1 cellular context compared by ENCODE assay signal in genomic region chr19:51391073-51391611, GRCh38.
TF ChIP-seq lines count a peak whose summit lies in the region.

No MANE protein-coding gene starts in this region.

TF ChIP-seq in GM23338, 12 proteins besides CTCF, POLR2A, EP300 and RAD21 (continued from another document):
- no peak for TF ChIP-seq REST (IDR thresholded peaks at IDR 0.05; ENCODE audit: unreplicated experiment)
- TF ChIP-seq, protein P1, sequence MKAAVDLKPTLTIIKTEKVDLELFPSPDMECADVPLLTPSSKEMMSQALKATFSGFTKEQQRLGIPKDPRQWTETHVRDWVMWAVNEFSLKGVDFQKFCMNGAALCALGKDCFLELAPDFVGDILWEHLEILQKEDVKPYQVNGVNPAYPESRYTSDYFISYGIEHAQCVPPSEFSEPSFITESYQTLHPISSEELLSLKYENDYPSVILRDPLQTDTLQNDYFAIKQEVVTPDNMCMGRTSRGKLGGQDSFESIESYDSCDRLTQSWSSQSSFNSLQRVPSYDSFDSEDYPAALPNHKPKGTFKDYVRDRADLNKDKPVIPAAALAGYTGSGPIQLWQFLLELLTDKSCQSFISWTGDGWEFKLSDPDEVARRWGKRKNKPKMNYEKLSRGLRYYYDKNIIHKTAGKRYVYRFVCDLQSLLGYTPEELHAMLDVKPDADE (IDR thresholded peaks at IDR 0.05), result no peak
- TF ChIP-seq EZH2phosphoT487 (IDR thresholded peaks at IDR 0.05; ENCODE audit: unreplicated experiment), result no peak
- TF ChIP-seq NANOG (IDR thresholded peaks at IDR 0.05; ENCODE audit: borderline replicate concordance), result no peak
- no peak for TF ChIP-seq ZNF462 (CRISPR knock-in tag; IDR thresholded peaks at IDR 0.05)
- TF ChIP-seq ZNF114 (CRISPR knock-in tag; IDR thresholded peaks at IDR 0.05), result no peak
- TF ChIP-seq ZNF331 (CRISPR knock-in tag; IDR thresholded peaks at IDR 0.05; ENCODE audit: low read depth), result no peak
- TF ChIP-seq POLR2AphosphoS5 (IDR thresholded peaks at IDR 0.05; ENCODE audit: low read depth), result no peak
- TF ChIP-seq CREB1 (CRISPR knock-in tag; IDR thresholded peaks at IDR 0.05; ENCODE audit: low read depth), result no peak
